Comparison of ENCODE assay signal across 8 cellular contexts in genomic region chr4:37666625-37667071, GRCh38. TPM values are rescaled to one million over a fixed set of nuclear protein-coding genes. Genes with fewer than 3 reads are reported as not detected.
A peak's percentile ranks its signal among the peaks of the same experiment; 100 is the strongest.
DNase-seq lines count a peak whose midpoint lies in the region; ATAC-seq, FAIRE-seq and TF ChIP-seq lines count a peak whose summit lies in the region.

No MANE protein-coding gene starts in this region.

- no peaks in the 10 kb centered on the region for H3K36me3 Mint-ChIP-seq in CD4-positive, CD25-positive, alpha-beta regulatory T cell
- H3K36me3 Mint-ChIP-seq in activated CD4-positive, alpha-beta memory T cell treated with anti-CD3 and anti-CD28 coated beads, Interleukin-2, amount 10 ng/mL, durations not matched to agents 7 days and 5 days (ENCODE audit: low read depth) = peaks cover 20% of the 10 kb centered on the region

- POLR2A ChIA-PET in activated CD4-positive, alpha-beta memory T cell treated with anti-CD3 and anti-CD28 coated beads, Interleukin-2, amount 10 ng/mL, durations not matched to agents 7 days and 5 days (lab: Charles Lee) = interaction anchor here (1.7 kb wide), 1 partner anchor 9 kb away, joined by 6 read pairs; no protein-coding TSS in a partner anchor

- H3K27me3 Mint-ChIP-seq in CD4-positive, CD25-positive, alpha-beta regulatory T cell = no peaks in the 10 kb centered on the region
- no peaks in the 10 kb centered on the region for H3K27me3 Mint-ChIP-seq in activated CD4-positive, alpha-beta memory T cell treated with anti-CD3 and anti-CD28 coated beads, Interleukin-2, amount 10 ng/mL, durations not matched to agents 7 days and 5 days

- peaks cover 0 to 42% (median 28%) of the 10 kb centered on the region in 4 donors for H3K4me1 Mint-ChIP-seq in CD4-positive, CD25-positive, alpha-beta regulatory T cell
- H3K4me1 Mint-ChIP-seq in activated CD4-positive, alpha-beta memory T cell treated with anti-CD3 and anti-CD28 coated beads, Interleukin-2, amount 10 ng/mL, durations not matched to agents 7 days and 5 days = peaks cover 62% of the 10 kb centered on the region

- peaks cover 15% of the 10 kb centered on the region for H3K4me1 ChIP-seq in CD4-positive, CD25-positive, alpha-beta regulatory T cell (ENCODE audit: control insufficient read depth, insufficient read depth, low read length, poor library complexity, severe bottlenecking)
- peaks cover 12 to 28% of the 10 kb centered on the region in 2 donors for H3K4me1 ChIP-seq in small intestine (ENCODE audit: control insufficient read depth in 2 of 2, insufficient read depth in 1 of 2, low read depth in 1 of 2, low read length in 1 of 2)

- peak; percentile 22 to 28 for ATAC-seq in CD4-positive, CD25-positive, alpha-beta regulatory T cell (ENCODE audit: low read depth in 2 of 2)
- ATAC-seq in HG02981 (IDR thresholded peaks at IDR 0.05; ENCODE audit: unreplicated experiment) = peak; percentile 62

- no peak overlapping the region for H3K27ac ChIP-seq in CD4-positive, CD25-positive, alpha-beta regulatory T cell (ENCODE audit: insufficient read depth, low read length, poor library complexity, severe bottlenecking)
- peak overlapping the region; percentile 70 to 79 for H3K27ac ChIP-seq in small intestine (ENCODE audit: low read depth in 1 of 2, low read length in 1 of 2)

- no peak for FAIRE-seq in small intestine (lab: Jason Lieb, UNC)

- CTCF ChIA-PET in activated CD4-positive, alpha-beta memory T cell treated with anti-CD3 and anti-CD28 coated beads, Interleukin-2, amount 10 ng/mL, durations not matched to agents 7 days and 5 days (lab: Charles Lee) = interaction anchor here (1.4 kb wide), 1 partner anchor 64 kb away, joined by 4 read pairs; no protein-coding TSS in a partner anchor

- no peaks in the 10 kb centered on the region for H3K9me3 Mint-ChIP-seq in CD4-positive, CD25-positive, alpha-beta regulatory T cell
- peaks cover 3% of the 10 kb centered on the region for H3K9me3 Mint-ChIP-seq in activated CD4-positive, alpha-beta memory T cell treated with anti-CD3 and anti-CD28 coated beads, Interleukin-2, amount 10 ng/mL, durations not matched to agents 7 days and 5 days

- in situ Hi-C loops in GM13977 (cut with MboI; ENCODE audit: low pct_unique_long_range_greater_than_20kb, low sequenced_read_pairs, unreplicated experiment) = no loop called here

- H3K36me3 ChIP-seq in CD4-positive, CD25-positive, alpha-beta regulatory T cell (ENCODE audit: control insufficient read depth, insufficient read depth, low read length) = peaks cover 4% of the 10 kb centered on the region
- no peaks in the 10 kb centered on the region for H3K36me3 ChIP-seq in small intestine (ENCODE audit: control insufficient read depth in 2 of 2, insufficient read depth in 2 of 2, low read length in 2 of 2)

- peak overlapping the region in 1 of 3 donors; percentile 51 for H3K27ac Mint-ChIP-seq in CD4-positive, CD25-positive, alpha-beta regulatory T cell
- peak overlapping the region; percentile 19 for H3K27ac Mint-ChIP-seq in activated CD4-positive, alpha-beta memory T cell treated with anti-CD3 and anti-CD28 coated beads, Interleukin-2, amount 10 ng/mL, durations not matched to agents 7 days and 5 days

- peak overlapping the region in 2 of 4 donors; percentile 2 to 18 for H3K4me3 Mint-ChIP-seq in CD4-positive, CD25-positive, alpha-beta regulatory T cell
- no peak overlapping the region for H3K4me3 Mint-ChIP-seq in activated CD4-positive, alpha-beta memory T cell treated with anti-CD3 and anti-CD28 coated beads, Interleukin-2, amount 10 ng/mL, durations not matched to agents 7 days and 5 days

- TF ChIP-seq CTCF in GM13977 (IDR thresholded peaks at IDR 0.05; ENCODE audit: extremely low read depth, insufficient read depth, missing control alignments) = no peak

- DNase-seq in CD4-positive, CD25-positive, alpha-beta regulatory T cell = peak in 1 of 3 donors; percentile 52
- DNase-seq in activated CD4-positive, alpha-beta memory T cell treated with anti-CD3 and anti-CD28 coated beads, Interleukin-2, amount 10 ng/mL, durations not matched to agents 7 days and 5 days = peak; percentile 41
- DNase-seq in glomerular endothelial cell (ENCODE audit: extremely low read depth, low read depth, low spot score) (peak; percentile 92), small intestine (peak; percentile 97), GM13977 (ENCODE audit: low spot score) (no peak), NCI-H2196 treated with DMSO at 0.1 percent for 48 hours (lab: John Stamatoyannopoulos, UW; ENCODE audit: unreplicated experiment) (no peak), HuH-7.5 (ENCODE audit: low spot score) (no peak)

- no peak overlapping the region for H3K4me3 ChIP-seq in CD4-positive, CD25-positive, alpha-beta regulatory T cell (ENCODE audit: low read depth, low read length)
- H3K4me3 ChIP-seq in small intestine (ENCODE audit: low read depth in 1 of 2, low read length in 2 of 2) = no peak overlapping the region

- WGBS in small intestine, 3 donors = 4 to 29% (median 19%) methylated on average over 6 of the region's 6 CpGs

- no peaks in the 10 kb centered on the region for H3K27me3 ChIP-seq in CD4-positive, CD25-positive, alpha-beta regulatory T cell (ENCODE audit: control insufficient read depth, insufficient read depth, low read length)
- no peaks in the 10 kb centered on the region for H3K27me3 ChIP-seq in small intestine (ENCODE audit: control insufficient read depth in 2 of 2, insufficient read depth in 2 of 2, low read length in 2 of 2)

- H3K9me3 ChIP-seq in CD4-positive, CD25-positive, alpha-beta regulatory T cell (ENCODE audit: control insufficient read depth in 2 of 2, low read length in 2 of 2) = no peaks in the 10 kb centered on the region
- H3K9me3 ChIP-seq in small intestine (ENCODE audit: control insufficient read depth, low read depth) = no peaks in the 10 kb centered on the region

RNA-seq across cellular contexts. Expression of gene RELL1, which starts 19.5 kb away (rescaled TPM):
- 24.3 TPM for total RNA-seq in CD4-positive, CD25-positive, alpha-beta regulatory T cell
- polyA plus RNA-seq in CD4-positive, CD25-positive, alpha-beta regulatory T cell = 1 to 10 TPM; 2.7 to 6.3 (median 4.3) TPM
- 10 to 100 TPM; 40.9 to 44.9 TPM for total RNA-seq in activated CD4-positive, alpha-beta memory T cell treated with anti-CD3 and anti-CD28 coated beads, Interleukin-2, amount 10 ng/mL, durations not matched to agents 7 days and 5 days
- 199 and 213 TPM in 2 replicates for total RNA-seq in glomerular endothelial cell
- 1 to 10 TPM in 2 of 3 donors, under 1 TPM in 1; 0.89 to 6.8 (median 1.6) TPM for polyA plus RNA-seq in small intestine

Comparison
In these comparisons a context has a peak if more than half of its experiments do, and no peak if none do; other contexts are left out.
1. DNase-seq: peak in activated CD4-positive, alpha-beta memory T cell treated with anti-CD3 and anti-CD28 coated beads, Interleukin-2, amount 10 ng/mL, durations not matched to agents 7 days and 5 days (single experiment), glomerular endothelial cell (single experiment) and small intestine (single experiment); none in GM13977 (single experiment), NCI-H2196 treated with DMSO at 0.1 percent for 48 hours (single experiment) and HuH-7.5 (single experiment).